Comparison of ENCODE assay signal across 8 cellular contexts in genomic region chr6:73798592-73798991, GRCh38.
DNase-seq lines count a peak whose midpoint lies in the region; ATAC-seq and TF ChIP-seq lines count a peak whose summit lies in the region.

No MANE protein-coding gene starts in this region.

- no peaks in the 10 kb centered on the region for H3K36me3 ChIP-seq in Panc1 (ENCODE audit: control insufficient read depth, insufficient read depth, low read length)

- CTCF ChIA-PET in Panc1 (lab: Charles Lee): no interaction called here

- H3K9me3 ChIP-seq in Panc1 (ENCODE audit: control insufficient read depth, insufficient read depth, low read depth, low read length): no peaks in the 10 kb centered on the region

- no TSS peak for BruUV-seq in Panc1 (replicated peaks; lab: Mats Ljungman, UMichigan)

- POLR2A ChIA-PET in Panc1 (lab: Charles Lee): no interaction called here

- DNase-seq in activated T-cell treated with anti-CD3 and anti-CD28 coated beads for 48 hours (ENCODE audit: low read depth) (peak; percentile 1), Panc1 (ENCODE audit: low read depth, low spot score) (no peak), foreskin keratinocyte (peak; percentile 63 to 87), superior temporal gyrus (ENCODE audit: extremely low spot score) (peak; percentile 72), SKM-1 treated with dmso at 0.1 percent for 144 hours (lab: John Stamatoyannopoulos, UW; ENCODE audit: unreplicated experiment) (no peak), occipital lobe (lab: John Stamatoyannopoulos, UW) (no peak)
- DNase-seq in activated T-cell treated with anti-CD3 and anti-CD28 coated beads, Interleukin-2, amount 50 U/mL, for 1 hour: no peak

- H3K27me3 ChIP-seq in Panc1 (ENCODE audit: control insufficient read depth, insufficient read depth, low read length) (no peaks in the 10 kb centered on the region), foreskin keratinocyte (no peaks in the 10 kb centered on the region)

- in situ Hi-C loops in Panc1 (cut with HindIII; ENCODE audit: low pct_unique_long_range_greater_than_20kb, low sequenced_read_pairs): no loop called here

- H3K4me1 ChIP-seq in Panc1 (ENCODE audit: control insufficient read depth, insufficient read depth, low read length): no peaks in the 10 kb centered on the region
- H3K4me1 ChIP-seq in foreskin keratinocyte: peaks cover 6% of the 10 kb centered on the region

- no peak overlapping the region for H3K4me3 ChIP-seq in Panc1 (ENCODE audit: low read depth in 2 of 2, low read length in 2 of 2)

- intact Hi-C loops in Panc1 (cut with micrococcal nuclease; ENCODE audit: unreplicated experiment): no loop called here

- peak; percentile 75 for ATAC-seq in HG02763 (IDR thresholded peaks at IDR 0.05; ENCODE audit: unreplicated experiment)
- no peak; the same call in 1 of the 2 replicates for ATAC-seq in Panc1
- ATAC-seq in foreskin keratinocyte: peak; percentile 94

- H3K27ac ChIP-seq in Panc1 (ENCODE audit: low read length) (no peak overlapping the region), foreskin keratinocyte (peak overlapping the region; percentile 79)

- TF ChIP-seq CTCF in Panc1 (IDR thresholded peaks at IDR 0.05) (peak; percentile 25; the same call in 1 of the 2 replicates), foreskin keratinocyte (conservative IDR thresholded peaks at IDR 0.05) (peak; percentile 61)

Comparison
In these comparisons a context has a peak if more than half of its experiments do, and no peak if none do; other contexts are left out.
1. DNase-seq: peak in activated T-cell treated with anti-CD3 and anti-CD28 coated beads for 48 hours (single experiment), foreskin keratinocyte (2 of 2) and superior temporal gyrus (single experiment); none in activated T-cell treated with anti-CD3 and anti-CD28 coated beads, Interleukin-2, amount 50 U/mL, for 1 hour (single experiment), Panc1 (single experiment), SKM-1 treated with dmso at 0.1 percent for 144 hours (single experiment) and occipital lobe (single experiment).